Comparison of ENCODE assay signal across 12 cellular contexts in genomic region chr5:150044334-150044681, GRCh38. TPM values are rescaled to one million over a fixed set of nuclear protein-coding genes. Genes with fewer than 3 reads are reported as not detected.
A peak's percentile ranks its signal among the peaks of the same experiment; 100 is the strongest.
DNase-seq lines count a peak whose midpoint lies in the region; ATAC-seq, FAIRE-seq and TF ChIP-seq lines count a peak whose summit lies in the region.
"Had no signal": no experiment of that assay in that cellular context is flagged by ENCODE, and none has a peak within 500 bp of the region (broad histone marks: within the 10 kb centered on the region; RNA-seq: fewer than 3 reads in every experiment).

No MANE protein-coding gene starts in this region.

- H3K4me3 ChIP-seq in heart right ventricle: no peak overlapping the region
- no peak overlapping the region for H3K4me3 ChIP-seq in keratinocyte (ENCODE audit: control insufficient read depth in 2 of 3, extremely low read depth in 1 of 3, insufficient read depth in 2 of 3, low read depth in 1 of 3, low read length in 3 of 3)
- H3K4me3 ChIP-seq in transverse colon: no peak overlapping the region

- no peak for TF ChIP-seq POLR2A in transverse colon (IDR thresholded peaks at IDR 0.05)

- ATAC-seq in heart right ventricle: peak in 5 of 8 donors; percentile 5 to 29 (median 19)
- ATAC-seq in Right ventricle myocardium superior (ENCODE audit: poor library complexity): no peak
- no peak for ATAC-seq in GM18502 (IDR thresholded peaks at IDR 0.05; ENCODE audit: poor library complexity, unreplicated experiment)

- H3K4me2 ChIP-seq in keratinocyte (ENCODE audit: control insufficient read depth, extremely low read depth, insufficient read depth, low read depth, low read length): peak overlapping the region; percentile 11

- H3K36me3 ChIP-seq in heart right ventricle (peaks cover 6 to 100% (median 45%) of the 10 kb centered on the region in 9 donors), keratinocyte (ENCODE audit: control insufficient read depth in 2 of 2, extremely low read depth in 1 of 2, insufficient read depth in 2 of 2, low read length in 2 of 2) (peaks cover 47 to 52% of the 10 kb centered on the region in 2 experiments), transverse colon (peaks cover 0 to 81% (median 31%) of the 10 kb centered on the region in 4 donors)

- peaks cover 0 to 46% (median 34%) of the 10 kb centered on the region in 9 donors for H3K4me1 ChIP-seq in heart right ventricle
- peaks cover 21% of the 10 kb centered on the region for H3K4me1 ChIP-seq in keratinocyte (ENCODE audit: control insufficient read depth, extremely low read depth, insufficient read depth, low read length)
- peaks cover 0 to 22% (median 9%) of the 10 kb centered on the region in 4 donors for H3K4me1 ChIP-seq in transverse colon

- no peak overlapping the region for H3K9ac ChIP-seq in keratinocyte (ENCODE audit: control insufficient read depth, extremely low read depth, insufficient read depth, low read length)

- H3K27ac ChIP-seq in heart right ventricle: peak overlapping the region in 7 of 10 donors; percentile 18 to 72 (median 61)
- H3K27ac ChIP-seq in keratinocyte (ENCODE audit: control insufficient read depth, insufficient read depth, low read length): peak overlapping the region; percentile 32
- peak overlapping the region in 3 of 4 donors; percentile 47 to 69 (median 62) for H3K27ac ChIP-seq in transverse colon

- H3K27me3 ChIP-seq in heart right ventricle: no peaks in the 10 kb centered on the region
- no peaks in the 10 kb centered on the region for H3K27me3 ChIP-seq in keratinocyte (ENCODE audit: control insufficient read depth, extremely low read depth, insufficient read depth, low read length)
- H3K27me3 ChIP-seq in transverse colon: no peaks in the 10 kb centered on the region

- dilution Hi-C loops in keratinocyte (cut with MboI; ENCODE audit: extremely low pct_ligation_motif_present, low sequenced_read_pairs): no loop called here

- TF ChIP-seq CTCF in heart right ventricle (IDR thresholded peaks at IDR 0.05) (no peak), keratinocyte (optimal IDR thresholded peaks at IDR 0.05 in 1 of 3, IDR thresholded peaks at IDR 0.05 in 1 of 3, conservative IDR thresholded peaks at IDR 0.05 in 1 of 3; ENCODE audit: extremely low read depth in 1 of 3, insufficient read depth in 2 of 3, low read length in 3 of 3) (no peak), transverse colon (IDR thresholded peaks at IDR 0.05) (no peak)

- H4K20me1 ChIP-seq in keratinocyte (ENCODE audit: control insufficient read depth, extremely low read depth, insufficient read depth, low read length): no peaks in the 10 kb centered on the region

- FAIRE-seq in keratinocyte (lab: Jason Lieb, UNC): peak; percentile 81

- H3K9me3 ChIP-seq in heart right ventricle: no peaks in the 10 kb centered on the region
- no peaks in the 10 kb centered on the region for H3K9me3 ChIP-seq in keratinocyte (ENCODE audit: control insufficient read depth, low read depth, low read length)
- H3K9me3 ChIP-seq in transverse colon: no peaks in the 10 kb centered on the region

- intact Hi-C loops in heart right ventricle (cut with DNase I) (loop anchor here in 3 of 10 donors (10.0 kb wide), 1 partner anchor 170 kb away; no protein-coding TSS in a partner anchor), Right ventricle myocardium superior (cut with DNase I) (no loop called here), transverse colon (cut with DNase I; ENCODE audit: low total_unique reads) (no loop called here)

- peak in 1 of 2 donors; percentile 35 for DNase-seq in heart right ventricle
- DNase-seq in Right ventricle myocardium superior: no peak
- peak; percentile 57 for DNase-seq in brain pericyte (ENCODE audit: low read depth, low spot score)
- DNase-seq in keratinocyte (ENCODE audit: low read depth, low spot score): no peak
- DNase-seq in transverse colon: no peak
- no peak for DNase-seq in kidney glomerular epithelial cell (lab: John Stamatoyannopoulos, UW)
- DNase-seq in HuH-7.5 (ENCODE audit: low spot score): no peak
- DNase-seq: C1 segment of cervical spinal cord, endodermal cell, NCI-H1105, T1000 had no signal

- peaks cover 6% of the 10 kb centered on the region for H3K79me2 ChIP-seq in keratinocyte (ENCODE audit: control insufficient read depth, insufficient read depth, low read length)

- TF ChIP-seq EP300 in transverse colon (IDR thresholded peaks at IDR 0.05; ENCODE audit: low read depth): no peak

- no peak overlapping the region for H2AFZ ChIP-seq in keratinocyte (ENCODE audit: control insufficient read depth, low read length)

- H3K9me1 ChIP-seq in keratinocyte (ENCODE audit: control insufficient read depth, extremely low read depth, insufficient read depth, low read length): no peaks in the 10 kb centered on the region

- in situ Hi-C loops in transverse colon (cut with MboI; ENCODE audit: low pct_ligation_motif_present in 1 of 4, low pct_unique_long_range_greater_than_20kb in 1 of 4, low sequenced_read_pairs in 3 of 4): no loop called here

RNA-seq across cellular contexts. Expression of gene CSF1R, which starts 42.0 kb away (rescaled TPM):
- total RNA-seq in heart right ventricle (10 to 100 TPM in 7 of 10 donors, 1 to 10 TPM in 3; 6.8 to 83.9 (median 11.2) TPM), Right ventricle myocardium superior (19.5 TPM), transverse colon (10 to 100 TPM in 3 of 4 donors, under 1 TPM in 1; 0.60 to 38.9 (median 14.7) TPM)
- polyA plus RNA-seq in heart right ventricle (1 to 10 TPM; 4.8 to 6.4 TPM), keratinocyte (0.21 TPM in 1 of 3 replicates, not detected in the others)
- polyA plus RNA-seq in keratinocyte (2011; ENCODE audit: low read depth): 0.09 TPM
- 0.03 and 0.10 TPM in 2 replicates for polyA plus RNA-seq in keratinocyte (2011; cell fraction: cytosol; rRNA removed)
- 0.10 and 0.13 TPM in 2 replicates for polyA plus RNA-seq in keratinocyte (2011; cell fraction: nucleus; rRNA removed)
- polyA plus RNA-seq in keratinocyte (2012; ENCODE audit: low replicate concordance): 0.08 TPM in 1 of 2 replicates, not detected in the other
- 0.10 to 0.32 TPM in 2 of 3 replicates, not detected in the other for polyA minus RNA-seq in keratinocyte
- polyA minus RNA-seq in keratinocyte (2011; cell fraction: cytosol; rRNA and poly(A)+ RNA removed): not detected
- polyA minus RNA-seq in keratinocyte (2011; cell fraction: nucleus; rRNA and poly(A)+ RNA removed): not detected in 2 replicates
- total RNA-seq: endodermal cell had no signal

RNA-seq across cellular contexts. Expression of gene HMGXB3, which starts 43.8 kb away (rescaled TPM):
- total RNA-seq in heart right ventricle (10 to 100 TPM; 12.7 to 17.8 (median 14.9) TPM), Right ventricle myocardium superior (13.8 TPM), transverse colon (10 to 100 TPM; 29.9 to 93.5 (median 38.1) TPM)
- polyA plus RNA-seq in heart right ventricle (10 to 100 TPM; 12.8 to 17.9 TPM), keratinocyte (37.8 to 39.4 TPM (median 38.6 TPM) in 3 replicates)
- polyA plus RNA-seq in keratinocyte (2011; ENCODE audit: low read depth): 19.4 TPM
- 29.2 and 29.7 TPM in 2 replicates for polyA plus RNA-seq in keratinocyte (2011; cell fraction: cytosol; rRNA removed)
- polyA plus RNA-seq in keratinocyte (2011; cell fraction: nucleus; rRNA removed): 89.4 and 108 TPM in 2 replicates
- 16.1 and 27.2 TPM in 2 replicates for polyA plus RNA-seq in keratinocyte (2012; ENCODE audit: low replicate concordance)
- polyA minus RNA-seq in keratinocyte: 64.6 to 78.4 TPM (median 68.0 TPM) in 3 replicates
- polyA minus RNA-seq in keratinocyte (2011; cell fraction: cytosol; rRNA and poly(A)+ RNA removed): 41.6 TPM
- polyA minus RNA-seq in keratinocyte (2011; cell fraction: nucleus; rRNA and poly(A)+ RNA removed): 56.6 and 84.9 TPM in 2 replicates

RNA-seq across cellular contexts. Expression of gene TIGD6, which starts 43.9 kb away (rescaled TPM):
- total RNA-seq in heart right ventricle: 1 to 10 TPM; 2.2 to 4.2 (median 2.8) TPM
- 1 to 10 TPM; 2.1 to 4.0 TPM for polyA plus RNA-seq in heart right ventricle
- total RNA-seq in Right ventricle myocardium superior: 1.9 TPM
- polyA plus RNA-seq in keratinocyte: 3.9 to 4.1 TPM (median 4.1 TPM) in 3 replicates
- polyA plus RNA-seq in keratinocyte (2011; ENCODE audit: low read depth): 1.5 TPM
- 3.1 and 4.7 TPM in 2 replicates for polyA plus RNA-seq in keratinocyte (2011; cell fraction: cytosol; rRNA removed)
- 4.1 and 5.3 TPM in 2 replicates for polyA plus RNA-seq in keratinocyte (2011; cell fraction: nucleus; rRNA removed)
- polyA plus RNA-seq in keratinocyte (2012; ENCODE audit: low replicate concordance): 3.0 and 3.2 TPM in 2 replicates
- polyA minus RNA-seq in keratinocyte: 6.5 to 10.5 TPM (median 8.9 TPM) in 3 replicates
- 3.8 TPM for polyA minus RNA-seq in keratinocyte (2011; cell fraction: cytosol; rRNA and poly(A)+ RNA removed)
- 2.2 and 5.0 TPM in 2 replicates for polyA minus RNA-seq in keratinocyte (2011; cell fraction: nucleus; rRNA and poly(A)+ RNA removed)
- total RNA-seq in transverse colon: 1 to 10 TPM in 2 of 4 donors, under 1 TPM in 2; 0.20 to 2.5 (median 1.6) TPM

Comparison
In these comparisons a context has a peak if more than half of its experiments do, and no peak if none do; other contexts are left out.
1. ATAC-seq: peak in heart right ventricle (5 of 8); none in Right ventricle myocardium superior (single experiment) and GM18502 (single experiment).
2. Peak in every context shown above with its lines, with median percentiles within 50 percentile points of each other: H3K27ac ChIP-seq.